14 cellular contexts compared by ENCODE assay signal in the genomic region with DNA sequence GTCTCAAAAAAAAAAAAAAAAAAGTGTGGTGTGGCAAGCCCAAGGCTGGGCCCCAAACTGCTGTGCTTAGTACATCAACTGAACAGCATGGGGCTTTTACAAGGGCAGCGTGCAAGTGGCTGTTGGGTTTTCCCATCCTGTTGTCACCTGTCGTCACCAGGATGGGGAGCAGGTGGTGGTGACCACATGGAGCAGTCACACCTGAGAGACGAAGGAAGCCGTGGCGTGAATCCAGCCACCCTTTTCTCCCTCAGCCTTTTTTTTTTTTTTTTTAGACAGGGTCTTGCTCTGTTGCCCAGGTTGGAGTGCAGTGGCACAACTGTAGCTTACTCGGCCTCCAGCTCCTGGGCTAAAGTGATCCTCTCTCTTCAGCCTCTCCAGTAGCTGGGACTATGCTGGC.
"Had no signal": no experiment of that assay in that cellular context is flagged by ENCODE, and none has a peak within 500 bp of the region (broad histone marks: within the 10 kb centered on the region; RNA-seq: fewer than 3 reads in every experiment).

No MANE protein-coding gene starts in this region.

- H3K9me3 ChIP-seq: upper lobe of right lung had no signal

- H3K36me3 ChIP-seq: upper lobe of right lung had no signal

- H3K4me3 Mint-ChIP-seq: activated CD8-positive, alpha-beta memory T cell treated with anti-CD3 and anti-CD28 coated beads, Interleukin-2, amount 10 ng/mL, durations not matched to agents 7 days and 5 days; activated T-cell treated with anti-CD3 and anti-CD28 coated beads, Interleukin-2, amount 50 U/mL, for 4 hours; stimulated activated naive CD8-positive, alpha-beta T cell treated with anti-CD3 and anti-CD28 coated beads, Interleukin-15, Interleukin-2, amounts not matched to agents 100 ng/mL and 50 ng/mL, for 24 hours had no signal

- H3K4me3 ChIP-seq: dorsolateral prefrontal cortex, upper lobe of right lung had no signal

- H3K9me3 Mint-ChIP-seq: activated naive CD4-positive, alpha-beta T cell treated with anti-CD3 and anti-CD28 coated beads, Interleukin-2, amount 50 U/mL, for 72 hours; activated T-cell treated with anti-CD3 and anti-CD28 coated beads, Interleukin-2, amount 50 U/mL, for 4 hours; stimulated activated naive CD8-positive, alpha-beta T cell treated with anti-CD3 and anti-CD28 coated beads, Interleukin-15, Interleukin-2, amounts not matched to agents 100 ng/mL and 50 ng/mL, for 24 hours had no signal

- H3K27me3 Mint-ChIP-seq: stimulated activated naive CD8-positive, alpha-beta T cell treated with anti-CD3 and anti-CD28 coated beads, Interleukin-15, Interleukin-2, amounts not matched to agents 100 ng/mL and 50 ng/mL, for 24 hours had no signal

- DNase-seq: activated CD4-positive, alpha-beta T cell treated with anti-CD3 and anti-CD28 coated beads for 1 hour; activated CD4-positive, alpha-beta T cell treated with anti-CD3 and anti-CD28 coated beads, Interleukin-2, amount 50 U/mL, for 48 hours; activated CD8-positive, alpha-beta memory T cell treated with anti-CD3 and anti-CD28 coated beads, Interleukin-2, amount 10 ng/mL, durations not matched to agents 7 days and 5 days; activated effector memory CD4-positive, alpha-beta T cell treated with anti-CD3 and anti-CD28 coated beads, Interleukin-2, amount 50 U/mL, for 16 hours; activated T-cell treated with anti-CD3 and anti-CD28 coated beads, Interleukin-2, amount 50 U/mL, for 4 hours; amniotic stem cell; brain microvascular endothelial cell; hippocampal formation; kidney glomerular epithelial cell; stimulated activated CD4-positive, alpha-beta T cell treated with anti-CD3 and anti-CD28 coated beads, Interleukin-4, amount 100 ng/mL, for 1 hour; upper lobe of right lung had no signal

- H3K27me3 ChIP-seq: brain microvascular endothelial cell, dorsolateral prefrontal cortex, upper lobe of right lung had no signal

- H3K36me3 Mint-ChIP-seq: activated CD8-positive, alpha-beta memory T cell treated with anti-CD3 and anti-CD28 coated beads, Interleukin-2, amount 10 ng/mL, durations not matched to agents 7 days and 5 days had no signal

- H3K27ac ChIP-seq: brain microvascular endothelial cell, upper lobe of right lung had no signal

- H3K27ac Mint-ChIP-seq: activated CD8-positive, alpha-beta memory T cell treated with anti-CD3 and anti-CD28 coated beads, Interleukin-2, amount 10 ng/mL, durations not matched to agents 7 days and 5 days; stimulated activated naive CD8-positive, alpha-beta T cell treated with anti-CD3 and anti-CD28 coated beads, Interleukin-15, Interleukin-2, amounts not matched to agents 100 ng/mL and 50 ng/mL, for 24 hours had no signal
